9 cellular contexts compared by ENCODE assay signal in the genomic region with DNA sequence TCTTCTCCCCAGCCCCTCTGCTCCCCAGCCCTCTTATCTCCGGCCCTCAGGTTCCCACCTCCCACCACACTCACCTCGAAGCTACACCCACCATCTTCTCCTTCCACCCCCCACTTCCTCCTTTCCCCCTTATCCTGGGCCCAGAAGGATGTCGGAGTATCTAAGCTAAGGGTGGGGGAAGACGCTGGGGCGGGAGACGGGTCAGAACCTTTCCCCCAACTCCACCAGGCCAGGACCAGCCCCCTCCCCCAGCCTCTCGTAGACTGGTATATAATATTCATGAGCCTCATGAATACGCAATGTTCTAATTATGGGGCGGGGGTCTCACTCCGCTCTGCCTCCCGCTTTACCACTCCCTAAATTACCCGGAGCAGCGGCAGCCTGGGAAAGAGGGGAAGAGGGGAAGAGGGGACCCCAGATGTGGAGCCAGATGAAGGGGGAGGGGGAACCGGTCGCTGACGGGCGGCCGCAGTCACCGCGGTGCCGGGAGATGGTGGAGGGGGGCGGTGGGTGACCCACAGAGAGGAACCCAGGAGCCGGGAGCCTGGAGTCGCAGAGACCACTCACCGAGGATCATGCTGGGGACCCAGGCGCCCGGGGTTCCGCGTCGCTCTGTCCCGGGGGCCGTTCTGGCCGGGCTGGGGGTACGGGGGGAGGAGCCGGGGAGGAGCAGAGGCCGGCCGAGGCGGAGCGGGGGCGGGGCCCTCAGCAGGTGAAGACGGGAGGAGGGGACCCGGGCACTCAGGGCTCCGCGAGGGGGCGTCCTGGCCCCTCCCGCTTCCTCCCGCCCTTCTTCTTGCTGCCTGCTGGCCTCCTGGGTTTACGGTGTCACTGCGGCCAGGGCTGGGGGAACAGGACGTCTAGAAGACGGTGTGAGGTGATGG. TPM values are rescaled to one million over a fixed set of nuclear protein-coding genes. Genes with fewer than 3 reads are reported as not detected.
DNase-seq lines count a peak whose midpoint lies in the region; ATAC-seq and TF ChIP-seq lines count a peak whose summit lies in the region.
"Had no signal": no experiment of that assay in that cellular context is flagged by ENCODE, and none has a peak within 500 bp of the region (broad histone marks: within the 10 kb centered on the region; RNA-seq: fewer than 3 reads in every experiment).

No MANE protein-coding gene starts in this region.

- peaks cover 3% of the 10 kb centered on the region for H3K4me1 ChIP-seq in testis

- 15 to 36% methylated on average over 21 to 51 of the region's 51 CpGs for WGBS in testis, 2 donors

- H3K4me1 Mint-ChIP-seq in nephron progenitor cell, result peaks cover 88% of the 10 kb centered on the region

- TF ChIP-seq CTCF in nephron progenitor cell (IDR thresholded peaks at IDR 0.05) (no peak), testis (IDR thresholded peaks at IDR 0.05) (no peak)

- no peaks in the 10 kb centered on the region for H3K9me3 Mint-ChIP-seq in nephron progenitor cell

- no peaks in the 10 kb centered on the region for H3K27me3 ChIP-seq in testis

- peak overlapping the region; percentile 50 to 54 for H3K4me3 ChIP-seq in testis

- intact Hi-C loops in testis (cut with DNase I; ENCODE audit: low total_unique reads), result no loop called here

- peak; percentile 30 to 68 for DNase-seq in NCI-H524 (lab: John Stamatoyannopoulos, UW)
- no peak for DNase-seq in NCI-H524 treated with DMSO at 0.1 percent for 48 hours (lab: John Stamatoyannopoulos, UW)
- DNase-seq in NCI-H2196 (lab: John Stamatoyannopoulos, UW; ENCODE audit: unreplicated experiment), result peak; percentile 74
- peak; percentile 60 to 61 for DNase-seq in activated CD4-positive, alpha-beta T cell treated with anti-CD3 and anti-CD28 coated beads, Interleukin-2, amount 50 U/mL, for 4 hours
- DNase-seq in ecto neural progenitor cell (ENCODE audit: low spot score), result peak; percentile 91
- DNase-seq in nephron progenitor cell, result peak; percentile 83
- DNase-seq in testis, result peak; percentile 54

- H3K4me3 Mint-ChIP-seq in nephron progenitor cell, result peak overlapping the region; percentile 88

- peaks cover 3% of the 10 kb centered on the region for H3K27me3 Mint-ChIP-seq in nephron progenitor cell (ENCODE audit: low read depth, poor library complexity)

- H3K36me3 ChIP-seq in testis (ENCODE audit: low read depth, missing control alignments), result no peaks in the 10 kb centered on the region

- H3K36me3 Mint-ChIP-seq in nephron progenitor cell (ENCODE audit: low read depth), result peaks cover 14% of the 10 kb centered on the region

- no peak overlapping the region for H3K27ac Mint-ChIP-seq in nephron progenitor cell

- H3K27ac ChIP-seq in testis, result no peak overlapping the region

- TF ChIP-seq POLR2A in testis (IDR thresholded peaks at IDR 0.05), result no peak

- ATAC-seq in HG03460 (IDR thresholded peaks at IDR 0.05; ENCODE audit: unreplicated experiment), result no peak

- H3K9me3 ChIP-seq in testis, result no peaks in the 10 kb centered on the region

RNA-seq across cellular contexts. Expression of gene ZNF385A, which starts 6.4 kb away (rescaled TPM):
- 1 to 10 TPM; 3.5 to 5.6 TPM for total RNA-seq in testis
- polyA plus RNA-seq in testis (ENCODE audit: insufficient read depth, low read depth, low replicate concordance), result 10.9 TPM

RNA-seq across cellular contexts. Expression of gene GPR84, which starts 26.6 kb away (rescaled TPM):
- total RNA-seq in testis, result under 1 TPM in 1 of 2 donors, not detected in 1; 0.43 TPM
- polyA plus RNA-seq in testis (ENCODE audit: insufficient read depth, low read depth, low replicate concordance), result 0.58 TPM
- total RNA-seq: fibroblast of lung had no signal

RNA-seq across cellular contexts. Expression of gene ITGA5, which starts 28.2 kb away (rescaled TPM):
- total RNA-seq in testis, result 10 to 100 TPM in 1 of 2 donors, 1 to 10 TPM in 1; 9.0 to 10.7 TPM
- 16.3 TPM for polyA plus RNA-seq in testis (ENCODE audit: insufficient read depth, low read depth, low replicate concordance)
